Comparison of ENCODE assay signal across 13 cellular contexts in the genomic region with DNA sequence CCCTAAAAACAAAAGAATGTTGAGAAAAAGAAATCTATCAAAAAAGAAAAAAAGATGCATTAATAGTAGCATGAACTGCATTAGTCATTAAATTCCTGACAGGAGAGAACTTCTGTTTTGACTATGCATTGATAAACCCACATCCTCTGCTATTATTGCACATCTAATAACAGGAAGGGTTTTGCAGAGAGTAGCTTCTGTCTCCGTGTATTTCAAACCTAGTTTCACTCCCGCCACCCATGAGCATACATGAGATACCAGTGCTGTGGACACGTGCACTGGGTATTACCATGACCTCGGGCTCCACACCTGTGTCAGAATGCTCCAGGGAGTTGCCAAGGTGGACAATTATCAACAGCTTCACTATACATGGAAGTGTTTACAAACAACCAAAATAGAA.
A peak's percentile ranks its signal among the peaks of the same experiment; 100 is the strongest.
DNase-seq lines count a peak whose midpoint lies in the region; ATAC-seq and TF ChIP-seq lines count a peak whose summit lies in the region.
"Had no signal": no experiment of that assay in that cellular context is flagged by ENCODE, and none has a peak within 500 bp of the region (broad histone marks: within the 10 kb centered on the region; RNA-seq: fewer than 3 reads in every experiment).

No MANE protein-coding gene starts in this region.

- no peak overlapping the region for H3K4me3 ChIP-seq in upper lobe of right lung
- H3K4me3 ChIP-seq: coronary artery had no signal

- no peaks in the 10 kb centered on the region for H3K27me3 ChIP-seq in upper lobe of right lung

- no peaks in the 10 kb centered on the region for H3K4me1 ChIP-seq in upper lobe of right lung

- H3K9me3 Mint-ChIP-seq in natural killer cell treated with Interleukin-12 subunit alpha and Interleukin-12 subunit beta and Interleukin-15 and Interleukin-18, amount 100 ng/mL, for 72 hours: no peaks in the 10 kb centered on the region
- peaks cover 0 to 4% (median 0%) of the 10 kb centered on the region in 9 donors for H3K9me3 Mint-ChIP-seq in naive thymus-derived CD8-positive, alpha-beta T cell

- H3K27me3 Mint-ChIP-seq in natural killer cell treated with Interleukin-12 subunit alpha and Interleukin-12 subunit beta and Interleukin-15 and Interleukin-18, amount 100 ng/mL, for 72 hours: no peaks in the 10 kb centered on the region
- no peaks in the 10 kb centered on the region for H3K27me3 Mint-ChIP-seq in naive thymus-derived CD8-positive, alpha-beta T cell

- no peak overlapping the region for H3K27ac ChIP-seq in upper lobe of right lung
- H3K27ac ChIP-seq: coronary artery had no signal

- no peaks in the 10 kb centered on the region for H3K36me3 Mint-ChIP-seq in natural killer cell treated with Interleukin-12 subunit alpha and Interleukin-12 subunit beta and Interleukin-15 and Interleukin-18, amount 100 ng/mL, for 72 hours
- H3K36me3 Mint-ChIP-seq in naive thymus-derived CD8-positive, alpha-beta T cell: no peaks in the 10 kb centered on the region

- peak overlapping the region; percentile 4 for H3K4me3 Mint-ChIP-seq in natural killer cell treated with Interleukin-12 subunit alpha and Interleukin-12 subunit beta and Interleukin-15 and Interleukin-18, amount 100 ng/mL, for 72 hours
- no peak overlapping the region for H3K4me3 Mint-ChIP-seq in naive thymus-derived CD8-positive, alpha-beta T cell

- H3K4me1 Mint-ChIP-seq in natural killer cell treated with Interleukin-12 subunit alpha and Interleukin-12 subunit beta and Interleukin-15 and Interleukin-18, amount 100 ng/mL, for 72 hours (ENCODE audit: low read depth in 2 of 2): peaks cover 7 to 8% of the 10 kb centered on the region in 2 donors
- H3K4me1 Mint-ChIP-seq in naive thymus-derived CD8-positive, alpha-beta T cell: peaks cover 0 to 6% (median 0%) of the 10 kb centered on the region in 4 donors

- DNase-seq in natural killer cell treated with Interleukin-12 subunit alpha and Interleukin-12 subunit beta and Interleukin-15 and Interleukin-18, amount 100 ng/mL, for 72 hours (ENCODE audit: low spot score): no peak
- DNase-seq in NCI-H1694 treated with DMSO at 0.1 percent for 48 hours (lab: John Stamatoyannopoulos, UW): no peak
- DNase-seq in naive thymus-derived CD8-positive, alpha-beta T cell: no peak
- no peak for DNase-seq in upper lobe of right lung
- DNase-seq in A172 (ENCODE audit: low spot score): no peak
- DNase-seq: NCI-H1417 treated with DMSO at 0.1 percent for 48 hours; NCI-H748 treated with DMSO at 0.1 percent for 48 hours; SHP77 treated with DMSO at 0.1 percent for 48 hours; stimulated activated CD4-positive, alpha-beta T cell treated with anti-CD3 and anti-CD28 coated beads, Interleukin-4, amount 100 ng/mL, for 24 hours had no signal

- H3K27ac Mint-ChIP-seq in natural killer cell treated with Interleukin-12 subunit alpha and Interleukin-12 subunit beta and Interleukin-15 and Interleukin-18, amount 100 ng/mL, for 72 hours: peak overlapping the region in 1 of 2 donors; percentile 17
- H3K27ac Mint-ChIP-seq in naive thymus-derived CD8-positive, alpha-beta T cell: no peak overlapping the region

- no peaks in the 10 kb centered on the region for H3K36me3 ChIP-seq in upper lobe of right lung

- POLR2A ChIA-PET in naive thymus-derived CD8-positive, alpha-beta T cell (lab: Charles Lee): no interaction called here

- ATAC-seq in GM19025 (IDR thresholded peaks at IDR 0.05; ENCODE audit: low read depth, unreplicated experiment) (peak; percentile 53), HG02759 (IDR thresholded peaks at IDR 0.05; ENCODE audit: unreplicated experiment) (peak; percentile 81), HG03520 (IDR thresholded peaks at IDR 0.05; ENCODE audit: unreplicated experiment) (peak; percentile 70), upper lobe of right lung (no peak)
- ATAC-seq in natural killer cell treated with Interleukin-12 subunit alpha and Interleukin-12 subunit beta and Interleukin-15 and Interleukin-18, amount 100 ng/mL, for 72 hours: peak in 1 of 2 donors; percentile 61
- ATAC-seq in naive thymus-derived CD8-positive, alpha-beta T cell: no peak

- no peak for TF ChIP-seq CTCF in upper lobe of right lung (IDR thresholded peaks at IDR 0.05)

- H3K9me3 ChIP-seq in upper lobe of right lung: no peaks in the 10 kb centered on the region

- intact Hi-C loops in upper lobe of right lung (cut with DNase I): no loop called here

Comparison
In these comparisons a context has a peak if more than half of its experiments do, and no peak if none do; other contexts are left out.
1. ATAC-seq: peak in GM19025 (single experiment), HG02759 (single experiment) and HG03520 (single experiment); none in naive thymus-derived CD8-positive, alpha-beta T cell (0 of 2) and upper lobe of right lung (single experiment).